Comparison of ENCODE assay signal across 8 cellular contexts in the genomic region with DNA sequence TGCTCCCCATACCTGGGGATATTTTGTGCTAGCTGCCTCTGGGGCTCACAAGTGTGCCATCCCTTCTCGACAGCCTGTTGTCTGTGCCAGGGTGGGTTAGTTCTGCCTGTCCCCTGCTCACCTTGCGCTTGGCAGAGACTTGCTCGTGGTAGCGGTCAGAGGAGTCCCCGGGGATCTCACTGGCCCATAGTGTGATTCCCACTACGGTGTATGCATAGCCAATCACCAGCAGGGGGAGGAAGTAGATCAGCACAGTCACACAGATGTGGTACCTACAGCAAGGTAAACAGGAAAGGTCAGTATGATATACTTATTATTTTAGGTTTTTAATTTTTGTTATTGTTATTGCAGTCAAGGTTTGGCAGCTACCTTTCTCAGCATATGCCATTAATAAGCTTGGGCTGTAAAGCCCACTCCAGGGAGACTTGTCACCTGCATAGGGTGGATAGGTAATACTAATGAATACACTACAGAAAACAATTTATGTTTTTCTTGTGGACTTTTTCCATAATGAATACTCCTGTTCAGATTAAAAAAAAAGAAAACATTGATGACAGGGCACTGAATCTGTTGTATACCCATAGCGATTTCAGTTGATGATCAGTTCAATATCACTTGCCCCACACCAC.
A peak's percentile ranks its signal among the peaks of the same experiment; 100 is the strongest.
DNase-seq lines count a peak whose midpoint lies in the region; ATAC-seq, FAIRE-seq and TF ChIP-seq lines count a peak whose summit lies in the region.

No MANE protein-coding gene starts in this region.

- 56 to 64% (median 61%) methylated on average over 7 of the region's 7 CpGs for WGBS in small intestine, 3 donors

- no peaks in the 10 kb centered on the region for H3K27me3 ChIP-seq in small intestine (ENCODE audit: control insufficient read depth in 2 of 2, insufficient read depth in 2 of 2, low read length in 2 of 2)

- no peaks in the 10 kb centered on the region for H3K36me3 ChIP-seq in OCI-LY7 (ENCODE audit: insufficient read depth, low read length)
- no peaks in the 10 kb centered on the region for H3K36me3 ChIP-seq in small intestine (ENCODE audit: control insufficient read depth in 2 of 2, insufficient read depth in 2 of 2, low read length in 2 of 2)

- H3K4me3 ChIP-seq in OCI-LY7 (ENCODE audit: low read depth, low read length, poor library complexity, severe bottlenecking), result no peak overlapping the region
- H3K4me3 ChIP-seq in small intestine (ENCODE audit: low read depth in 1 of 2, low read length in 2 of 2), result no peak overlapping the region

- H3K9me2 ChIP-seq in OCI-LY7 (ENCODE audit: insufficient read depth, low read length), result no peaks in the 10 kb centered on the region

- H3K9me3 ChIP-seq in OCI-LY7 (ENCODE audit: low read length), result no peaks in the 10 kb centered on the region
- no peaks in the 10 kb centered on the region for H3K9me3 ChIP-seq in small intestine (ENCODE audit: control insufficient read depth, low read depth)

- no peak overlapping the region for H2AFZ ChIP-seq in OCI-LY7 (ENCODE audit: low read length)

- no TSS peak for BruUV-seq in OCI-LY7 (replicated peaks; lab: Mats Ljungman, UMichigan)

- POLR2A ChIA-PET in OCI-LY7 (lab: Charles Lee), result no interaction called here

- TF ChIP-seq CTCF in OCI-LY7 (conservative IDR thresholded peaks at IDR 0.05; ENCODE audit: low read length), result peak; percentile 77

- no peak for FAIRE-seq in small intestine (lab: Jason Lieb, UNC)

- H3K27ac ChIP-seq in OCI-LY7 (ENCODE audit: low read depth, low read length, poor library complexity, severe bottlenecking) (no peak overlapping the region), small intestine (ENCODE audit: low read depth in 1 of 2, low read length in 1 of 2) (no peak overlapping the region)

- no peak for TF ChIP-seq POLR2A in erythroblast (IDR thresholded peaks at IDR 0.05; ENCODE audit: low read length)

- no peaks in the 10 kb centered on the region for H4K20me1 ChIP-seq in OCI-LY7 (ENCODE audit: insufficient read depth, low read length)

- H3K4me1 ChIP-seq in OCI-LY7 (ENCODE audit: insufficient read depth, low read length, poor library complexity, severe bottlenecking) (no peaks in the 10 kb centered on the region), small intestine (ENCODE audit: control insufficient read depth in 2 of 2, insufficient read depth in 1 of 2, low read depth in 1 of 2, low read length in 1 of 2) (no peaks in the 10 kb centered on the region)

- peak; percentile 50 for ATAC-seq in GM19463 (IDR thresholded peaks at IDR 0.05; ENCODE audit: unreplicated experiment)
- ATAC-seq in HG03439 (IDR thresholded peaks at IDR 0.05; ENCODE audit: unreplicated experiment), result peak; percentile 92

- intact Hi-C loops in OCI-LY7 (cut with micrococcal nuclease; ENCODE audit: unreplicated experiment), result no loop called here

- no peaks in the 10 kb centered on the region for H3K79me2 ChIP-seq in OCI-LY7 (ENCODE audit: insufficient read depth, low read depth, low read length)

- CTCF ChIA-PET in OCI-LY7 (lab: Charles Lee; ENCODE audit: unreplicated experiment), result no interaction called here

- H3K4me2 ChIP-seq in OCI-LY7 (ENCODE audit: low read length), result no peak overlapping the region

- peak; percentile 50 for DNase-seq in NCI-H2171 treated with DMSO at 0.1 percent for 48 hours (lab: John Stamatoyannopoulos, UW)
- no peak for DNase-seq in NCI-H2171 (lab: John Stamatoyannopoulos, UW)
- peak; percentile 55 for DNase-seq in OCI-LY7 (ENCODE audit: low spot score)
- DNase-seq in erythroblast (lab: John Stamatoyannopoulos, UW), result peak; percentile 47 to 61
- peak; percentile 23 for DNase-seq in small intestine
- no peak for DNase-seq in medulla oblongata (ENCODE audit: extremely low spot score)

Comparison
In these comparisons a context has a peak if more than half of its experiments do, and no peak if none do; other contexts are left out.
1. DNase-seq: peak in NCI-H2171 treated with DMSO at 0.1 percent for 48 hours (single experiment), OCI-LY7 (single experiment), erythroblast (2 of 2) and small intestine (single experiment); none in NCI-H2171 (single experiment) and medulla oblongata (single experiment).